17 cellular contexts compared by ENCODE assay signal in the genomic region with DNA sequence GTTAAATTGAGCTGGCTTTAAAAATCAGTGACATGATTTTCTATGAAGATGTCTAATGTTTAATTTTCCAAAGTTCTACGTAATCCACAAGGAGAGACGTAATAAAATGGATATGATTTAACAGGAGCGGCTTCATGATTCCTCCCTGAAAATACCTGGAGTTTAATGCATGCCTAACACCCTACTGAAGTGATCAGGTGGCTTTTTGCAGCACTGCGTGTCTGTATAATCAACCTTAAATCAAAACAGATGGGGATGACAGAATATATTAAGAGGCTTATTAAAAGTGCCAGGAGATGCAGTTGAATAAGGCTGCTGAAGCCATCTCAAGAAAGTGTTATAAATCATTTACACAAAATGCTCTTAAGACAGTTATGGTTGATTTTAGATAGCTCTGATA.
"Had no signal": no experiment of that assay in that cellular context is flagged by ENCODE, and none has a peak within 500 bp of the region (broad histone marks: within the 10 kb centered on the region; RNA-seq: fewer than 3 reads in every experiment).

No MANE protein-coding gene starts in this region.

- H3K9me3 ChIP-seq: colonic mucosa, esophagus squamous epithelium, sigmoid colon, spleen, stomach, testis, upper lobe of right lung had no signal

- H3K4me3 ChIP-seq: colonic mucosa, esophagus squamous epithelium, spleen, stomach, testis, upper lobe of right lung had no signal

- DNase-seq: activated CD4-positive, alpha-beta memory T cell treated with anti-CD3 and anti-CD28 coated beads, Interleukin-2, amount 10 ng/mL, durations not matched to agents 7 days and 5 days; activated CD4-positive, alpha-beta T cell treated with anti-CD3 and anti-CD28 coated beads for 4 hours; activated effector memory CD4-positive, alpha-beta T cell treated with Interleukin-2 at 50 U/mL for 16 hours; activated T-cell treated with anti-CD3 and anti-CD28 coated beads, Interleukin-2, amount 50 U/mL, for 4 hours; central memory CD4-positive, alpha-beta T cell; colonic mucosa; effector CD4-positive, alpha-beta T cell; esophagus squamous epithelium; kidney glomerular epithelial cell; sigmoid colon; spleen; stimulated activated CD4-positive, alpha-beta T cell treated with anti-CD3 and anti-CD28 coated beads, Interleukin-1b, Interleukin-23, amount 100 ng/mL, for 48 hours; stomach; T-helper 2 cell; testis; upper lobe of right lung had no signal

- ATAC-seq: activated T-cell treated with anti-CD3 and anti-CD28 coated beads, Interleukin-2, amount 50 U/mL, for 4 hours; natural killer cell treated with Interleukin-12 subunit alpha and Interleukin-12 subunit beta and Interleukin-15 and Interleukin-18, amount 100 ng/mL, for 72 hours; upper lobe of right lung had no signal

- H3K27me3 ChIP-seq: colonic mucosa, sigmoid colon, spleen, stomach, testis, upper lobe of right lung had no signal

- H3K27ac ChIP-seq: colonic mucosa, esophagus squamous epithelium, sigmoid colon, spleen, stomach, testis, upper lobe of right lung had no signal

- H3K4me1 ChIP-seq: colonic mucosa, esophagus squamous epithelium, stomach, testis, upper lobe of right lung had no signal

- H3K36me3 ChIP-seq: colonic mucosa, esophagus squamous epithelium, sigmoid colon, spleen, stomach, upper lobe of right lung had no signal
